Comparison of ENCODE assay signal across 18 cellular contexts in genomic region chr1:25063591-25064416, GRCh38.
DNase-seq lines count a peak whose midpoint lies in the region; FAIRE-seq and TF ChIP-seq lines count a peak whose summit lies in the region.
"Had no signal": no experiment of that assay in that cellular context is flagged by ENCODE, and none has a peak within 500 bp of the region (broad histone marks: within the 10 kb centered on the region; RNA-seq: fewer than 3 reads in every experiment).

No MANE protein-coding gene starts in this region.

- H3K4me3 ChIP-seq in BE2C (ENCODE audit: low read depth, low read length), result no peak overlapping the region
- no peak overlapping the region for H3K4me3 ChIP-seq in SJSA1
- H3K4me3 ChIP-seq: cardiac muscle cell, heart left ventricle, PC-9, uterus had no signal

- peak; percentile 27 for FAIRE-seq in GM12892 (lab: Jason Lieb, UNC)
- FAIRE-seq: endothelial cell of umbilical vein had no signal

- peaks cover 64 to 73% of the 10 kb centered on the region in 2 donors for H3K4me1 Mint-ChIP-seq in immature natural killer cell

- H3K27me3 ChIP-seq in BE2C (no peaks in the 10 kb centered on the region), SJSA1 (replicated peaks) (no peaks in the 10 kb centered on the region)
- H3K27me3 ChIP-seq: cardiac muscle cell, uterus had no signal

- H3K4me3 Mint-ChIP-seq in immature natural killer cell, result peak overlapping the region; percentile 77 to 95 (median 89)
- H3K4me3 Mint-ChIP-seq: activated CD4-positive, alpha-beta memory T cell treated with anti-CD3 and anti-CD28 coated beads, Interleukin-2, amount 10 ng/mL, durations not matched to agents 7 days and 5 days had no signal

- H3K36me3 ChIP-seq in BE2C (no peaks in the 10 kb centered on the region), SJSA1 (no peaks in the 10 kb centered on the region)
- H3K36me3 ChIP-seq: cardiac muscle cell, heart left ventricle, uterus had no signal

- H3K9me3 ChIP-seq in BE2C, result no peaks in the 10 kb centered on the region
- H3K9me3 ChIP-seq in SJSA1 (replicated peaks), result no peaks in the 10 kb centered on the region
- H3K9me3 ChIP-seq: heart left ventricle, uterus had no signal

- H3K4me1 ChIP-seq in BE2C (peaks cover 10% of the 10 kb centered on the region), SJSA1 (replicated peaks) (peaks cover 27% of the 10 kb centered on the region)

- peak; percentile 15 for DNase-seq in BE2C
- DNase-seq in GM12892 (ENCODE audit: insufficient read length), result no peak
- DNase-seq in SJSA1 (ENCODE audit: low read depth in 1 of 2, low spot score in 2 of 2), result peak; percentile 69 to 70
- no peak for DNase-seq in immature natural killer cell
- no peak for DNase-seq in stimulated activated CD4-positive, alpha-beta T cell treated with anti-CD3 and anti-CD28 coated beads, Interleukin-15, amount 100 ng/mL, for 24 hours
- no peak for DNase-seq in AML-193 (lab: John Stamatoyannopoulos, UW)
- no peak for DNase-seq in NAMALWA (ENCODE audit: low spot score)
- no peak for DNase-seq in CD1c-positive myeloid dendritic cell (ENCODE audit: extremely low spot score)
- DNase-seq: activated gamma-delta T cell; H7; heart left ventricle; NCI-H446; PC-9; stimulated activated CD4-positive, alpha-beta T cell treated with anti-CD3 and anti-CD28 coated beads, Interleukin-2, amount 100 ng/mL, for 48 hours; uterus had no signal

- H3K27ac ChIP-seq in SJSA1, result no peak overlapping the region
- H3K27ac ChIP-seq: cardiac muscle cell, heart left ventricle, PC-9, uterus had no signal

- H3K9me3 Mint-ChIP-seq in immature natural killer cell, result peaks cover 0 to 1% (median 0%) of the 10 kb centered on the region in 6 donors
- H3K9me3 Mint-ChIP-seq: activated CD4-positive, alpha-beta memory T cell treated with anti-CD3 and anti-CD28 coated beads, Interleukin-2, amount 10 ng/mL, durations not matched to agents 7 days and 5 days had no signal

- peak overlapping the region; percentile 95 to 100 (median 98) for H3K27ac Mint-ChIP-seq in immature natural killer cell
- H3K27ac Mint-ChIP-seq: activated CD4-positive, alpha-beta memory T cell treated with anti-CD3 and anti-CD28 coated beads, Interleukin-2, amount 10 ng/mL, durations not matched to agents 7 days and 5 days had no signal

- TF ChIP-seq CTCF in BE2C (IDR thresholded peaks at IDR 0.05; ENCODE audit: low read depth, low read length), result no peak

- no peak for TF ChIP-seq POLR2A in GM12892 (IDR thresholded peaks at IDR 0.05; ENCODE audit: low read depth, low read length)

- H3K36me3 Mint-ChIP-seq in immature natural killer cell, result peaks cover 0 to 4% (median 0%) of the 10 kb centered on the region in 3 donors

- H3K27me3 Mint-ChIP-seq in immature natural killer cell (ENCODE audit: low read depth in 3 of 3), result peaks cover 28 to 31% (median 29%) of the 10 kb centered on the region in 3 donors

Comparison
In these comparisons a context has a peak if more than half of its experiments do, and no peak if none do; other contexts are left out.
1. DNase-seq: peak in BE2C (single experiment) and SJSA1 (2 of 2); none in GM12892 (single experiment), immature natural killer cell (0 of 3), stimulated activated CD4-positive, alpha-beta T cell treated with anti-CD3 and anti-CD28 coated beads, Interleukin-15, amount 100 ng/mL, for 24 hours (single experiment), AML-193 (0 of 2), NAMALWA (single experiment) and CD1c-positive myeloid dendritic cell (single experiment).